In genomic region chr2:237171396-237171795, GRCh38 we compare ENCODE assay signal across 9 cellular contexts.
A peak's percentile ranks its signal among the peaks of the same experiment; 100 is the strongest.
DNase-seq lines count a peak whose midpoint lies in the region; ATAC-seq, FAIRE-seq and TF ChIP-seq lines count a peak whose summit lies in the region.
"Had no signal": no experiment of that assay in that cellular context is flagged by ENCODE, and none has a peak within 500 bp of the region (broad histone marks: within the 10 kb centered on the region; RNA-seq: fewer than 3 reads in every experiment).

No MANE protein-coding gene starts in this region.

- no peaks in the 10 kb centered on the region for H3K9me3 ChIP-seq in prostate gland

- TF ChIP-seq CTCF in foreskin fibroblast (IDR thresholded peaks at IDR 0.05; ENCODE audit: low read depth, low read length) (peak; percentile 17), prostate gland (IDR thresholded peaks at IDR 0.05) (peak in 1 of 4 experiments; percentile 38)

- intact Hi-C loops in prostate gland (cut with DNase I) = loop anchor here (2.0 kb wide), 1 partner anchor 239 kb away; no protein-coding TSS in a partner anchor

- no peaks in the 10 kb centered on the region for H3K27me3 ChIP-seq in prostate gland (replicated peaks; ENCODE audit: insufficient read depth)

- WGBS in prostate gland = 7% methylated on average over 8 of the region's 8 CpGs

- no peak for TF ChIP-seq POLR2A in prostate gland (IDR thresholded peaks at IDR 0.05)

- H3K36me3 Mint-ChIP-seq in activated T-cell treated with anti-CD3 and anti-CD28 coated beads, Interleukin-2, amount 50 U/mL, for 4 hours (ENCODE audit: insufficient read depth) = no peaks in the 10 kb centered on the region
- H3K36me3 Mint-ChIP-seq in activated naive CD4-positive, alpha-beta T cell treated with anti-CD3 and anti-CD28 coated beads, Interleukin-2, amount 50 U/mL, for 72 hours = peaks cover 5 to 8% of the 10 kb centered on the region in 2 donors

- no peak overlapping the region for H3K4me3 Mint-ChIP-seq in activated T-cell treated with anti-CD3 and anti-CD28 coated beads, Interleukin-2, amount 50 U/mL, for 4 hours

- peaks cover 20% of the 10 kb centered on the region for H3K27me3 Mint-ChIP-seq in activated T-cell treated with anti-CD3 and anti-CD28 coated beads, Interleukin-2, amount 50 U/mL, for 4 hours (ENCODE audit: low read depth)

- H3K4me3 ChIP-seq in foreskin fibroblast (ENCODE audit: low read depth in 1 of 2, low read length in 2 of 2) (peak overlapping the region; percentile 1 to 29), prostate gland (no peak overlapping the region)

- no peaks in the 10 kb centered on the region for H3K4me1 ChIP-seq in prostate gland (replicated peaks)

- peak overlapping the region; percentile 44 to 62 for H3K27ac ChIP-seq in prostate gland

- H3K27ac Mint-ChIP-seq in activated naive CD4-positive, alpha-beta T cell treated with anti-CD3 and anti-CD28 coated beads, Interleukin-2, amount 50 U/mL, for 72 hours = no peak overlapping the region

- peak; percentile 68 for DNase-seq in COLO829 (ENCODE audit: low spot score)
- DNase-seq in RCC 7860 (ENCODE audit: low spot score) = peak; percentile 51
- DNase-seq in foreskin fibroblast = peak; percentile 89 to 94
- peak; percentile 19 for DNase-seq in prostate gland (ENCODE audit: low spot score)
- no peak for DNase-seq in activated T-cell treated with anti-CD3 and anti-CD28 coated beads, Interleukin-2, amount 50 U/mL, for 4 hours
- DNase-seq in GF-D8 (lab: John Stamatoyannopoulos, UW) = no peak
- no peak for DNase-seq in activated naive CD4-positive, alpha-beta T cell treated with anti-CD3 and anti-CD28 coated beads, Interleukin-2, amount 50 U/mL, for 72 hours (ENCODE audit: low spot score in 2 of 2)
- DNase-seq: SHP77 treated with DMSO at 0.1 percent for 48 hours had no signal

- no peaks in the 10 kb centered on the region for H3K36me3 ChIP-seq in prostate gland

- FAIRE-seq in RCC 7860 (lab: Jason Lieb, UNC) = peak; percentile 55

- no peak for ATAC-seq in activated T-cell treated with anti-CD3 and anti-CD28 coated beads, Interleukin-2, amount 50 U/mL, for 4 hours
- no peak for ATAC-seq in HG03175 (IDR thresholded peaks at IDR 0.05; ENCODE audit: unreplicated experiment)
- no peak for ATAC-seq in activated naive CD4-positive, alpha-beta T cell treated with anti-CD3 and anti-CD28 coated beads, Interleukin-2, amount 50 U/mL, for 72 hours

- no peaks in the 10 kb centered on the region for H3K4me1 Mint-ChIP-seq in activated T-cell treated with anti-CD3 and anti-CD28 coated beads, Interleukin-2, amount 50 U/mL, for 4 hours (ENCODE audit: low read depth)

- H3K9me3 Mint-ChIP-seq in activated T-cell treated with anti-CD3 and anti-CD28 coated beads, Interleukin-2, amount 50 U/mL, for 4 hours = peaks cover 13% of the 10 kb centered on the region
- no peaks in the 10 kb centered on the region for H3K9me3 Mint-ChIP-seq in activated naive CD4-positive, alpha-beta T cell treated with anti-CD3 and anti-CD28 coated beads, Interleukin-2, amount 50 U/mL, for 72 hours

Comparison
In these comparisons a context has a peak if more than half of its experiments do, and no peak if none do; other contexts are left out.
1. DNase-seq: peak in COLO829 (single experiment), RCC 7860 (single experiment), foreskin fibroblast (2 of 2) and prostate gland (single experiment); none in activated T-cell treated with anti-CD3 and anti-CD28 coated beads, Interleukin-2, amount 50 U/mL, for 4 hours (single experiment), GF-D8 (single experiment) and activated naive CD4-positive, alpha-beta T cell treated with anti-CD3 and anti-CD28 coated beads, Interleukin-2, amount 50 U/mL, for 72 hours (0 of 2).
2. H3K4me3 ChIP-seq: peak in foreskin fibroblast (2 of 2); none in prostate gland (0 of 2).